In genomic region chr10:102752266-102752930, GRCh38 we compare ENCODE assay signal across 10 cellular contexts. TPM values are rescaled to one million over a fixed set of nuclear protein-coding genes. Genes with fewer than 3 reads are reported as not detected.
DNase-seq lines count a peak whose midpoint lies in the region; TF ChIP-seq lines count a peak whose summit lies in the region.
"Had no signal": no experiment of that assay in that cellular context is flagged by ENCODE, and none has a peak within 500 bp of the region (broad histone marks: within the 10 kb centered on the region; RNA-seq: fewer than 3 reads in every experiment).

No MANE protein-coding gene starts in this region.

- H3K27me3 Mint-ChIP-seq in IgD-negative memory B cell (no peaks in the 10 kb centered on the region), Calu3 (ENCODE audit: unreplicated experiment) (no peaks in the 10 kb centered on the region)
- H3K27me3 Mint-ChIP-seq: activated CD8-positive, alpha-beta memory T cell treated with anti-CD3 and anti-CD28 coated beads, Interleukin-2, amount 10 ng/mL, durations not matched to agents 7 days and 5 days had no signal

- H3K9me3 Mint-ChIP-seq in IgD-negative memory B cell (no peaks in the 10 kb centered on the region), Calu3 (ENCODE audit: low read depth, unreplicated experiment) (no peaks in the 10 kb centered on the region)

- H3K27ac Mint-ChIP-seq in IgD-negative memory B cell (peak overlapping the region in 2 of 3 donors; percentile 27 to 78), Calu3 (ENCODE audit: unreplicated experiment) (no peak overlapping the region)
- H3K27ac Mint-ChIP-seq: activated CD8-positive, alpha-beta memory T cell treated with anti-CD3 and anti-CD28 coated beads, Interleukin-2, amount 10 ng/mL, durations not matched to agents 7 days and 5 days had no signal

- CTCF ChIA-PET in Calu3 (lab: Charles Lee): interaction anchor here (0.9 kb wide), 1 partner anchor 83 kb away, joined by 3 read pairs; no protein-coding TSS in a partner anchor

- no peak overlapping the region for H3K4me3 ChIP-seq in mesodermal cell (ENCODE audit: extremely low read depth, insufficient read depth, low read length, poor library complexity, severe bottlenecking)

- no peak for TF ChIP-seq CTCF in Calu3 (IDR thresholded peaks at IDR 0.05; ENCODE audit: unreplicated experiment)

- H3K4me1 Mint-ChIP-seq in IgD-negative memory B cell: peaks cover 19 to 35% (median 23%) of the 10 kb centered on the region in 3 donors
- H3K4me1 Mint-ChIP-seq in Calu3 (ENCODE audit: low read depth, unreplicated experiment): no peaks in the 10 kb centered on the region

- peaks cover 2% of the 10 kb centered on the region for H3K36me3 Mint-ChIP-seq in IgD-negative memory B cell
- H3K36me3 Mint-ChIP-seq in Calu3 (ENCODE audit: insufficient read depth, unreplicated experiment): no peaks in the 10 kb centered on the region

- DNase-seq in dedifferentiated amniotic fluid mesenchymal stem cell (ENCODE audit: extremely low spot score) (peak; percentile 90), NCI-H1092 (lab: John Stamatoyannopoulos, UW) (no peak), DMS79 treated with DMSO at 0.1 percent for 48 hours (lab: John Stamatoyannopoulos, UW) (no peak), AML-193 (lab: John Stamatoyannopoulos, UW) (no peak), Calu3 (no peak)
- DNase-seq: activated CD8-positive, alpha-beta memory T cell treated with anti-CD3 and anti-CD28 coated beads, Interleukin-2, amount 10 ng/mL, durations not matched to agents 7 days and 5 days; NK-92 treated with Interleukin-12 subunit alpha and Interleukin-12 subunit beta, amount 100 ng/mL, for 24 hours had no signal

- H3K27ac ChIP-seq in mesodermal cell (ENCODE audit: low read depth, low read length, severe bottlenecking) (peak overlapping the region; percentile 3), temporal lobe (ENCODE audit: low read depth, low read length) (peak overlapping the region; percentile 53)

- no TSS peak for BruUV-seq in Calu3 (replicated peaks; lab: Mats Ljungman, UMichigan)

- WGBS in mesodermal cell (ENCODE audit: insufficient coverage in 2 of 2), 2 experiments: 88 to 95% methylated on average over 6 to 7 of the region's 9 CpGs

- no peaks in the 10 kb centered on the region for H3K9me3 ChIP-seq in mesodermal cell (ENCODE audit: control insufficient read depth, low read length)

- intact Hi-C loops in Calu3 (cut with micrococcal nuclease; ENCODE audit: unreplicated experiment): no loop called here

- H3K4me3 Mint-ChIP-seq in IgD-negative memory B cell (peak overlapping the region in 1 of 4 donors; percentile 67), Calu3 (ENCODE audit: low read depth, unreplicated experiment) (no peak overlapping the region)
- H3K4me3 Mint-ChIP-seq: activated CD8-positive, alpha-beta memory T cell treated with anti-CD3 and anti-CD28 coated beads, Interleukin-2, amount 10 ng/mL, durations not matched to agents 7 days and 5 days had no signal

- H3K4me1 ChIP-seq in mesodermal cell (ENCODE audit: control insufficient read depth, insufficient read depth, low read length, poor library complexity, severe bottlenecking): peaks cover 18% of the 10 kb centered on the region

- peaks cover 6% of the 10 kb centered on the region for H3K36me3 ChIP-seq in mesodermal cell (ENCODE audit: control insufficient read depth, insufficient read depth, low read length)

RNA-seq across cellular contexts. Expression of gene WBP1L, which starts 8.7 kb away (rescaled TPM):
- polyA plus RNA-seq in IgD-negative memory B cell: 28.8 TPM
- polyA plus RNA-seq in mesodermal cell (2013, experiment 1 of 2): 41.2 TPM
- polyA plus RNA-seq in mesodermal cell (2013, experiment 2 of 2): 35.1 TPM
- total RNA-seq in temporal lobe: 24.6 TPM
- total RNA-seq in Calu3 (2022): 19.9 and 26.0 TPM in 2 replicates

RNA-seq across cellular contexts. Expression of gene SFXN2, which starts 38.0 kb away (rescaled TPM):
- 6.4 TPM for polyA plus RNA-seq in IgD-negative memory B cell
- 6.2 TPM for polyA plus RNA-seq in mesodermal cell (2013, experiment 1 of 2)
- polyA plus RNA-seq in mesodermal cell (2013, experiment 2 of 2): 4.7 TPM
- 3.4 TPM for total RNA-seq in temporal lobe
- total RNA-seq in Calu3 (2022): 21.2 and 22.9 TPM in 2 replicates

RNA-seq across cellular contexts. Expression of gene ARL3, which starts 38.2 kb away (rescaled TPM):
- 3.8 TPM for polyA plus RNA-seq in IgD-negative memory B cell
- 28.2 TPM for polyA plus RNA-seq in mesodermal cell (2013, experiment 1 of 2)
- 29.8 TPM for polyA plus RNA-seq in mesodermal cell (2013, experiment 2 of 2)
- total RNA-seq in temporal lobe (32.5 TPM), Calu3 (2022) (5.2 and 5.6 TPM in 2 replicates)
